Comparison of ENCODE assay signal across 15 cellular contexts in the genomic region with DNA sequence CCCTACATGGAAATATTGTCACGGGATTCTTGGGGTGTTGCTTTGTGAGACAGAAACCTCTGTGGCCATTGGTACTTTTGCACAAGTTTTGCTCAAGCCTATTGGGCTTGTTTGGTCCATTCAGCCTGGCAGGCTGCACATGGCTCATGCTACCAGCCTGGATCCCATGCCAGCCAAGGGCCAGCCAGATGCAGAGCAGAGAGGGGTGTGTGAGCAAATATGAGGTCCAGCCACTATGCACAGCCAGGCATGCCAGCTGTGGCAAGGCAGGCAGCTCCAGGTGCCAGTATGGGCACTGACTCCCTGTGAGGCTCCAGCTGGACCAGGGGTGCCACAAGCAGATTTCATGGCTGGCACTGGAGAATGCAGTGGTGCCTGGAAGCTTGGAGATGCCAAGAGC. TPM values are rescaled to one million over a fixed set of nuclear protein-coding genes. Genes with fewer than 3 reads are reported as not detected.
DNase-seq lines count a peak whose midpoint lies in the region; ATAC-seq, FAIRE-seq and TF ChIP-seq lines count a peak whose summit lies in the region.
"Had no signal": no experiment of that assay in that cellular context is flagged by ENCODE, and none has a peak within 500 bp of the region (broad histone marks: within the 10 kb centered on the region; RNA-seq: fewer than 3 reads in every experiment).

No MANE protein-coding gene starts in this region.

- TF ChIP-seq RAD21 in HepG2 (CRISPR knock-in tag; IDR thresholded peaks at IDR 0.05): no peak

- no peaks in the 10 kb centered on the region for H3K79me1 ChIP-seq in neuronal stem cell (ENCODE audit: low read depth, low read length)

- intact Hi-C loops in HepG2 (cut with micrococcal nuclease; ENCODE audit: unreplicated experiment) (loop anchor here (5.0 kb wide), 1 partner anchor 34 kb away; no protein-coding TSS in a partner anchor), upper lobe of right lung (cut with DNase I) (no loop called here)

- TF ChIP-seq POLR2A in HepG2 (IDR thresholded peaks at IDR 0.05; ENCODE audit: insufficient read depth in 1 of 2, low read depth in 2 of 2, low read length in 2 of 2): no peak

- peak overlapping the region; percentile 89 for H4K8ac ChIP-seq in neuronal stem cell (ENCODE audit: low read depth, low read length)

- H3K4me1 Mint-ChIP-seq in endodermal cell: peaks cover 31% of the 10 kb centered on the region
- H3K4me1 Mint-ChIP-seq: B cell had no signal

- ATAC-seq in HepG2: no peak
- peak; percentile 10 for ATAC-seq in upper lobe of right lung
- no peak for ATAC-seq in activated naive CD4-positive, alpha-beta T cell treated with anti-CD3 and anti-CD28 coated beads, Interleukin-2, amount 50 U/mL, for 72 hours
- ATAC-seq: CD8-positive, alpha-beta T cell had no signal

- no peak overlapping the region for H2AK5ac ChIP-seq in neuronal stem cell (ENCODE audit: low read depth, low read length)

- H2AFZ ChIP-seq in HepG2 (ENCODE audit: low read length) (no peak overlapping the region), neuronal stem cell (ENCODE audit: low read length) (no peak overlapping the region)

- TF ChIP-seq EP300 in HepG2 (IDR thresholded peaks at IDR 0.05; ENCODE audit: low read depth in 2 of 2, low read length in 2 of 2): no peak
- no peak for TF ChIP-seq EP300 in HepG2 (CRISPR knock-in tag; IDR thresholded peaks at IDR 0.05; ENCODE audit: borderline replicate concordance)

- no peak overlapping the region for H2BK120ac ChIP-seq in neuronal stem cell (ENCODE audit: low read depth, low read length)

- no peak overlapping the region for H2BK12ac ChIP-seq in neuronal stem cell (ENCODE audit: low read length)

- peaks cover 51% of the 10 kb centered on the region for H3K9me3 Mint-ChIP-seq in endodermal cell
- H3K9me3 Mint-ChIP-seq in activated naive CD4-positive, alpha-beta T cell treated with anti-CD3 and anti-CD28 coated beads, Interleukin-2, amount 50 U/mL, for 72 hours: no peaks in the 10 kb centered on the region
- H3K9me3 Mint-ChIP-seq: CD8-positive, alpha-beta T cell had no signal

- no peak overlapping the region for H2BK5ac ChIP-seq in neuronal stem cell (ENCODE audit: low read length)

- no peaks in the 10 kb centered on the region for H3K4me1 ChIP-seq in endodermal cell (ENCODE audit: control insufficient read depth, insufficient read depth, low read length)
- H3K4me1 ChIP-seq in HepG2 (ENCODE audit: insufficient read depth, low read length): peaks cover 87% of the 10 kb centered on the region
- peaks cover 0 to 1% of the 10 kb centered on the region in 2 donors for H3K4me1 ChIP-seq in neuronal stem cell (ENCODE audit: control insufficient read depth in 2 of 2, insufficient read depth in 1 of 2, low read depth in 1 of 2, low read length in 2 of 2)
- peaks cover 12% of the 10 kb centered on the region for H3K4me1 ChIP-seq in upper lobe of right lung

- H4K91ac ChIP-seq in neuronal stem cell (ENCODE audit: low read depth, low read length, poor library complexity): no peak overlapping the region

- peaks cover 6% of the 10 kb centered on the region for H3K27me3 Mint-ChIP-seq in endodermal cell (ENCODE audit: insufficient read depth)

- in situ Hi-C loops in HepG2 (cut with HindIII; ENCODE audit: extremely low pct_ligation_motif_present, low pct_unique_long_range_greater_than_20kb): no loop called here

- no peak overlapping the region for H2BK15ac ChIP-seq in neuronal stem cell (ENCODE audit: low read length)

- FAIRE-seq in HepG2 (lab: Jason Lieb, UNC): no peak
- FAIRE-seq: A204.1, GM19239, H1 had no signal

- H3K9me3 ChIP-seq in endodermal cell (ENCODE audit: control insufficient read depth, low read length) (peaks cover 51% of the 10 kb centered on the region), HepG2 (ENCODE audit: low read length) (no peaks in the 10 kb centered on the region), neuronal stem cell (replicated peaks in 1 of 2; ENCODE audit: control insufficient read depth in 2 of 2, insufficient read depth in 1 of 2, low read depth in 1 of 2, low read length in 2 of 2) (peaks cover 14 to 21% of the 10 kb centered on the region in 2 donors), upper lobe of right lung (no peaks in the 10 kb centered on the region)

- POLR2A ChIA-PET in HepG2 (lab: Yijun Ruan, JAX): interaction anchor here (0.9 to 5.3 kb wide), 4 partner anchors 12 to 65 kb away, joined by 3 to 101 read pairs (median 91); a partner anchor contains a TSS

- H3K4me3 ChIP-seq in endodermal cell (ENCODE audit: low read length) (peak overlapping the region; percentile 3), HepG2 (replicated peaks in 1 of 3; ENCODE audit: insufficient read depth in 1 of 3, low read depth in 2 of 3, low read length in 3 of 3) (no peak overlapping the region), neuronal stem cell (ENCODE audit: low read length in 2 of 2) (no peak overlapping the region), upper lobe of right lung (no peak overlapping the region)
- H3K4me3 ChIP-seq: HAP-1 had no signal

- CTCF ChIA-PET in HepG2 (lab: Yijun Ruan, JAX; ENCODE audit: low intra/inter-chr PET ratio, low total read pairs): no interaction called here

- H3K14ac ChIP-seq in neuronal stem cell (ENCODE audit: low read length): no peak overlapping the region

- H3K4ac ChIP-seq in neuronal stem cell (ENCODE audit: low read length): no peak overlapping the region

- no peaks in the 10 kb centered on the region for H4K20me1 ChIP-seq in HepG2 (ENCODE audit: insufficient read depth, low read length)

- TF ChIP-seq CTCF in endodermal cell (conservative IDR thresholded peaks at IDR 0.05) (no peak), HepG2 (CRISPR knock-in tag; IDR thresholded peaks at IDR 0.05) (no peak), upper lobe of right lung (IDR thresholded peaks at IDR 0.05) (no peak)

- no peaks in the 10 kb centered on the region for H3K79me2 ChIP-seq in HepG2 (ENCODE audit: insufficient read depth, low read length)

- H3K4me3 Mint-ChIP-seq in endodermal cell: no peak overlapping the region
- H3K4me3 Mint-ChIP-seq: B cell; CD8-positive, alpha-beta T cell had no signal

- no peak overlapping the region for H3K4me2 ChIP-seq in HepG2 (ENCODE audit: low read depth, low read length)
- H3K4me2 ChIP-seq in neuronal stem cell (ENCODE audit: insufficient read depth, low read length, poor library complexity, severe bottlenecking): no peak overlapping the region

- H3K27ac ChIP-seq in endodermal cell (ENCODE audit: low read depth, low read length) (no peak overlapping the region), HepG2 (ENCODE audit: extremely low read length, insufficient read depth, low read length) (peak overlapping the region; percentile 93), neuronal stem cell (replicated peaks; ENCODE audit: low read length) (no peak overlapping the region), upper lobe of right lung (no peak overlapping the region)

- H3K27me3 ChIP-seq in endodermal cell (ENCODE audit: control insufficient read depth, insufficient read depth, low read length, poor library complexity, severe bottlenecking) (no peaks in the 10 kb centered on the region), HepG2 (ENCODE audit: control insufficient read depth in 1 of 2, insufficient read depth in 2 of 2, low read length in 2 of 2) (no peaks in the 10 kb centered on the region), neuronal stem cell (ENCODE audit: control insufficient read depth in 3 of 3, insufficient read depth in 3 of 3, low read depth in 1 of 3, low read length in 3 of 3) (no peaks in the 10 kb centered on the region), upper lobe of right lung (no peaks in the 10 kb centered on the region)

- no peak overlapping the region for H3K27ac Mint-ChIP-seq in endodermal cell
- no peak overlapping the region for H3K27ac Mint-ChIP-seq in activated naive CD4-positive, alpha-beta T cell treated with anti-CD3 and anti-CD28 coated beads, Interleukin-2, amount 50 U/mL, for 72 hours
- H3K27ac Mint-ChIP-seq: B cell; CD8-positive, alpha-beta T cell had no signal

- no peak overlapping the region for H3K18ac ChIP-seq in neuronal stem cell (ENCODE audit: low read length)

- no peak overlapping the region for H3K23ac ChIP-seq in neuronal stem cell (ENCODE audit: low read depth, low read length, poor library complexity)

- DNase-seq in endodermal cell (no peak), HepG2 (ENCODE audit: low spot score) (no peak), neuronal stem cell (ENCODE audit: low spot score) (no peak), upper lobe of right lung (no peak), NCI-H1694 treated with DMSO at 0.1 percent for 48 hours (lab: John Stamatoyannopoulos, UW) (no peak), putamen (ENCODE audit: low spot score) (no peak)
- no peak for DNase-seq in activated naive CD4-positive, alpha-beta T cell treated with anti-CD3 and anti-CD28 coated beads, Interleukin-2, amount 50 U/mL, for 72 hours (ENCODE audit: low spot score in 2 of 2)
- DNase-seq: C1 segment of cervical spinal cord; CD8-positive, alpha-beta T cell; GF-D8 had no signal

- WGBS in endodermal cell (ENCODE audit: insufficient coverage in 1 of 2, insufficient read length in 1 of 2), 2 experiments: 93 to 100% methylated on average over 1 of the region's 1 CpG
- WGBS in HepG2 (ENCODE audit: low lambda C conversion rate): 100% methylated on average over 1 of the region's 1 CpG
- no CpG with 5 or more reads among the region's 1 CpG for WGBS in neuronal stem cell (ENCODE audit: extremely low coverage in 2 of 2, insufficient read length in 2 of 2, insufficient replicate concordance in 1 of 2), 2 donors

- H3K9ac ChIP-seq in endodermal cell (ENCODE audit: extremely low read depth, low read length, poor library complexity, severe bottlenecking) (no peak overlapping the region), HepG2 (ENCODE audit: insufficient read depth, low read depth, low read length) (no peak overlapping the region), neuronal stem cell (ENCODE audit: low read depth, low read length, poor library complexity) (no peak overlapping the region)

- peaks cover 26% of the 10 kb centered on the region for H3K36me3 Mint-ChIP-seq in endodermal cell (ENCODE audit: low read depth)
- no peaks in the 10 kb centered on the region for H3K36me3 Mint-ChIP-seq in activated naive CD4-positive, alpha-beta T cell treated with anti-CD3 and anti-CD28 coated beads, Interleukin-2, amount 50 U/mL, for 72 hours
- H3K36me3 Mint-ChIP-seq: CD8-positive, alpha-beta T cell had no signal

- H3K36me3 ChIP-seq in endodermal cell (ENCODE audit: control insufficient read depth, insufficient read depth, low read length): no peaks in the 10 kb centered on the region
- H3K36me3 ChIP-seq in HepG2 (replicated peaks in 1 of 2; ENCODE audit: control insufficient read depth in 1 of 2, insufficient read depth in 2 of 2, low read length in 2 of 2): no peaks in the 10 kb centered on the region; a peak in 1 of 5 replicates
- H3K36me3 ChIP-seq in neuronal stem cell (replicated peaks in 1 of 2; ENCODE audit: control insufficient read depth in 2 of 2, insufficient read depth in 2 of 2, low read length in 2 of 2): no peaks in the 10 kb centered on the region
- H3K36me3 ChIP-seq in upper lobe of right lung: no peaks in the 10 kb centered on the region
- H3K36me3 ChIP-seq: HAP-1 had no signal

- BruUV-seq in HepG2 (replicated peaks; lab: Mats Ljungman, UMichigan): no TSS peak

RNA-seq across cellular contexts. Expression of a gene that starts 6.7 kb away (rescaled TPM):
- total RNA-seq in endodermal cell: 100 to 1,000 TPM; 112 to 117 TPM
- polyA plus RNA-seq in endodermal cell (2013, experiment 1 of 2): 54.4 TPM
- polyA plus RNA-seq in endodermal cell (2013, experiment 2 of 2): 52.3 TPM
- 111 and 123 TPM in 2 replicates for total RNA-seq in HepG2 (2016; rRNA removed; fragmentation: Illumina TruSeq; extraction: Trizol)
- total RNA-seq in HepG2 (2016; cell fraction: cytosol; rRNA removed; fragmentation: Illumina TruSeq; extraction: Trizol; ENCODE audit: low read depth): 70.0 and 76.6 TPM in 2 replicates
- total RNA-seq in HepG2 (2016; cell fraction: insoluble cytoplasmic fraction; rRNA removed; fragmentation: Illumina TruSeq; extraction: Trizol): 108 and 120 TPM in 2 replicates
- 74.5 and 80.2 TPM in 2 replicates for total RNA-seq in HepG2 (2016; cell fraction: membrane; rRNA removed; fragmentation: Illumina TruSeq; extraction: Trizol)
- 92.1 and 105 TPM in 2 replicates for total RNA-seq in HepG2 (2016; cell fraction: nucleus; rRNA removed; fragmentation: Illumina TruSeq; extraction: Trizol)
- 63.3 and 74.3 TPM in 2 replicates for polyA plus RNA-seq in HepG2 (2011; rRNA removed)
- polyA plus RNA-seq in HepG2 (2011; cell fraction: cytosol; rRNA removed): 34.0 and 48.4 TPM in 2 replicates
- 72.3 and 87.3 TPM in 2 replicates for polyA plus RNA-seq in HepG2 (2011; cell fraction: nucleus; rRNA removed)
- 53.4 and 77.3 TPM in 2 replicates for polyA plus RNA-seq in HepG2 (2012)
- 18.7 and 22.7 TPM in 2 replicates for polyA plus RNA-seq in HepG2 (2016; cell fraction: cytosol; fragmentation: Illumina TruSeq; extraction: Trizol; ENCODE audit: low read depth)
- 97.8 and 98.0 TPM in 2 replicates for polyA plus RNA-seq in HepG2 (2016; cell fraction: insoluble cytoplasmic fraction; fragmentation: Illumina TruSeq; extraction: Trizol; ENCODE audit: low read depth)
- polyA plus RNA-seq in HepG2 (2016; cell fraction: membrane; fragmentation: Illumina TruSeq; extraction: Trizol; ENCODE audit: low read depth): 37.9 and 38.5 TPM in 2 replicates
- polyA plus RNA-seq in HepG2 (2016; cell fraction: nucleus; fragmentation: Illumina TruSeq; extraction: Trizol; ENCODE audit: insufficient read depth, low read depth): 151 TPM in 2 replicates
- polyA minus RNA-seq in HepG2 (2011; rRNA and poly(A)+ RNA removed; ENCODE audit: low replicate concordance): 21.2 and 30.6 TPM in 2 replicates
- polyA minus RNA-seq in HepG2 (2011; cell fraction: cytosol; rRNA and poly(A)+ RNA removed): 40.8 and 41.2 TPM in 2 replicates
- polyA minus RNA-seq in HepG2 (2011; cell fraction: nucleus; rRNA and poly(A)+ RNA removed): 103 and 116 TPM in 2 replicates
- 32.1 TPM for polyA plus RNA-seq in neuronal stem cell (2013, experiment 1 of 2)
- polyA plus RNA-seq in neuronal stem cell (2013, experiment 2 of 2): 30.8 TPM
- 36.2 TPM for total RNA-seq in upper lobe of right lung
- total RNA-seq in activated naive CD4-positive, alpha-beta T cell treated with anti-CD3 and anti-CD28 coated beads, Interleukin-2, amount 50 U/mL, for 72 hours: 10 to 100 TPM; 25.7 to 69.0 TPM

RNA-seq across cellular contexts. Expression of a gene that starts 10.7 kb away (rescaled TPM):
- total RNA-seq in endodermal cell: 10 to 100 TPM; 13.9 to 14.1 TPM
- 2.6 TPM for polyA plus RNA-seq in endodermal cell (2013, experiment 1 of 2)
- polyA plus RNA-seq in endodermal cell (2013, experiment 2 of 2): 2.3 TPM
- total RNA-seq in HepG2 (2016; rRNA removed; fragmentation: Illumina TruSeq; extraction: Trizol): 48.2 and 59.5 TPM in 2 replicates
- 6.8 and 6.9 TPM in 2 replicates for total RNA-seq in HepG2 (2016; cell fraction: cytosol; rRNA removed; fragmentation: Illumina TruSeq; extraction: Trizol; ENCODE audit: low read depth)
- 49.0 and 63.7 TPM in 2 replicates for total RNA-seq in HepG2 (2016; cell fraction: insoluble cytoplasmic fraction; rRNA removed; fragmentation: Illumina TruSeq; extraction: Trizol)
- total RNA-seq in HepG2 (2016; cell fraction: membrane; rRNA removed; fragmentation: Illumina TruSeq; extraction: Trizol): 11.1 and 12.7 TPM in 2 replicates
- total RNA-seq in HepG2 (2016; cell fraction: nucleus; rRNA removed; fragmentation: Illumina TruSeq; extraction: Trizol): 47.7 and 49.9 TPM in 2 replicates
- polyA plus RNA-seq in HepG2 (2011; rRNA removed): 149 and 155 TPM in 2 replicates
- polyA plus RNA-seq in HepG2 (2011; cell fraction: cytosol; rRNA removed): 56.2 and 104 TPM in 2 replicates
- 198 and 259 TPM in 2 replicates for polyA plus RNA-seq in HepG2 (2011; cell fraction: nucleus; rRNA removed)
- 240 and 305 TPM in 2 replicates for polyA plus RNA-seq in HepG2 (2012)
- polyA plus RNA-seq in HepG2 (2016; cell fraction: cytosol; fragmentation: Illumina TruSeq; extraction: Trizol; ENCODE audit: low read depth): 1.7 and 1.8 TPM in 2 replicates
- polyA plus RNA-seq in HepG2 (2016; cell fraction: insoluble cytoplasmic fraction; fragmentation: Illumina TruSeq; extraction: Trizol; ENCODE audit: low read depth): 40.5 and 43.0 TPM in 2 replicates
- polyA plus RNA-seq in HepG2 (2016; cell fraction: membrane; fragmentation: Illumina TruSeq; extraction: Trizol; ENCODE audit: low read depth): 4.7 TPM in 2 replicates
- polyA plus RNA-seq in HepG2 (2016; cell fraction: nucleus; fragmentation: Illumina TruSeq; extraction: Trizol; ENCODE audit: insufficient read depth, low read depth): 48.3 and 48.5 TPM in 2 replicates
- 82.4 TPM in 1 of 2 replicates, not detected in the other for polyA minus RNA-seq in HepG2 (2011; rRNA and poly(A)+ RNA removed; ENCODE audit: low replicate concordance)
- polyA minus RNA-seq in HepG2 (2011; cell fraction: cytosol; rRNA and poly(A)+ RNA removed): 87.4 and 116 TPM in 2 replicates
- 369 and 460 TPM in 2 replicates for polyA minus RNA-seq in HepG2 (2011; cell fraction: nucleus; rRNA and poly(A)+ RNA removed)
- polyA plus RNA-seq in neuronal stem cell (2013, experiment 1 of 2): 0.24 TPM
- 0.33 TPM for polyA plus RNA-seq in neuronal stem cell (2013, experiment 2 of 2)
- 95.9 TPM for total RNA-seq in upper lobe of right lung
- total RNA-seq in activated naive CD4-positive, alpha-beta T cell treated with anti-CD3 and anti-CD28 coated beads, Interleukin-2, amount 50 U/mL, for 72 hours: under 1 TPM; 0.23 to 0.45 TPM

Comparison
In these comparisons a context has a peak if more than half of its experiments do, and no peak if none do; other contexts are left out.
1. RNA of a gene that starts 10.7 kb away (total RNA-seq): 95.9 TPM in upper lobe of right lung (single experiment), 6.8 to 63.7 TPM in HepG2 and 13.9 to 14.1 TPM in endodermal cell; 0.23 to 0.45 TPM in activated naive CD4-positive, alpha-beta T cell treated with anti-CD3 and anti-CD28 coated beads, Interleukin-2, amount 50 U/mL, for 72 hours; every median in the first group is over 4 times any median in the second.